Comparison of ENCODE assay signal across 8 cellular contexts in genomic region chr15:90954712-90955671, GRCh38. TPM values are rescaled to one million over a fixed set of nuclear protein-coding genes. Genes with fewer than 3 reads are reported as not detected.
A peak's percentile ranks its signal among the peaks of the same experiment; 100 is the strongest.
DNase-seq lines count a peak whose midpoint lies in the region; ATAC-seq, FAIRE-seq and TF ChIP-seq lines count a peak whose summit lies in the region.

Gene RCCD1, plus strand, starts transcription at chr15:90954884. Its CDS starts 1,851 bp downstream, at chr15:90956735.

- peaks cover 1% of the 10 kb centered on the region for H3K36me3 ChIP-seq in Caco-2 (ENCODE audit: control insufficient read depth, insufficient read depth, low read length)

- peak within 1 kb of the TSS; percentile 99 for H3K4me3 ChIP-seq in Caco-2 (ENCODE audit: low read depth, low read length)

- H3K27ac Mint-ChIP-seq in Caco-2 (ENCODE audit: unreplicated experiment) (peak within 1 kb of the TSS; percentile 87), naive B cell (peak within 1 kb of the TSS; percentile 85 to 98 (median 96))
- peak within 1 kb of the TSS; percentile 90 for H3K27ac Mint-ChIP-seq in activated T-helper 1 cell treated with anti-CD3 and anti-CD28 coated beads, Interleukin-12 subunit alpha, Interleukin-12 subunit beta, Interleukin-2, Interleukin-4 antibody, amounts not matched to agents 30 ng/mL and 10 ng/mL and 1 ng/mL, durations not matched to agents 14 hours and 24 hours and 36 hours
- H3K27ac Mint-ChIP-seq in stimulated activated effector memory CD8-positive, alpha-beta T cell treated with anti-CD3 and anti-CD28 coated beads, Interleukin-12 subunit alpha, Interleukin-12 subunit beta, amount 100 ng/mL, for 72 hours = peak within 1 kb of the TSS; percentile 96

- intact Hi-C loops in Caco-2 (cut with micrococcal nuclease; ENCODE audit: unreplicated experiment) = loop anchor here (2.0 to 5.0 kb wide), 2 partner anchors 20 to 37 kb away; partner anchors contain the start of genes PRC1 and UNC45A
- intact Hi-C loops in activated T-helper 1 cell treated with anti-CD3 and anti-CD28 coated beads, Interleukin-12 subunit alpha, Interleukin-12 subunit beta, Interleukin-2, Interleukin-4 antibody, amounts not matched to agents 30 ng/mL and 10 ng/mL and 1 ng/mL, durations not matched to agents 14 hours and 24 hours and 36 hours (cut with micrococcal nuclease) = loop anchor here (1.0 to 10.0 kb wide), 5 partner anchors 20 to 1620 kb away; partner anchors contain the start of genes POLG, PRC1, UNC45A and VPS33B

- H3K4me1 Mint-ChIP-seq in Caco-2 (ENCODE audit: low read depth, unreplicated experiment) (peaks cover 9% of the 10 kb centered on the region), naive B cell (peaks cover 10 to 20% (median 17%) of the 10 kb centered on the region in 3 donors)
- peaks cover 24% of the 10 kb centered on the region for H3K4me1 Mint-ChIP-seq in activated T-helper 1 cell treated with anti-CD3 and anti-CD28 coated beads, Interleukin-12 subunit alpha, Interleukin-12 subunit beta, Interleukin-2, Interleukin-4 antibody, amounts not matched to agents 30 ng/mL and 10 ng/mL and 1 ng/mL, durations not matched to agents 14 hours and 24 hours and 36 hours (ENCODE audit: low read depth)
- peaks cover 16% of the 10 kb centered on the region for H3K4me1 Mint-ChIP-seq in stimulated activated effector memory CD8-positive, alpha-beta T cell treated with anti-CD3 and anti-CD28 coated beads, Interleukin-12 subunit alpha, Interleukin-12 subunit beta, amount 100 ng/mL, for 72 hours

- no TSS peak for BruUV-seq in Caco-2 (replicated peaks; lab: Mats Ljungman, UMichigan)

- POLR2A ChIA-PET in Caco-2 (lab: Charles Lee) = interaction anchor here (0.5 to 2.1 kb wide), 14 partner anchors 12 to 1935 kb away, joined by 3 to 24 read pairs (median 4); partner anchors contain the start of genes BLM, HDDC3 and UNC45A

- no peak for FAIRE-seq in RCC 7860 (lab: Jason Lieb, UNC)

- peak; percentile 95 for ATAC-seq in GM21447 (IDR thresholded peaks at IDR 0.05; ENCODE audit: unreplicated experiment)
- ATAC-seq in naive B cell (ENCODE audit: low read depth in 2 of 2) = peak; percentile 92 to 96
- peak; percentile 96 for ATAC-seq in stimulated activated effector memory CD8-positive, alpha-beta T cell treated with anti-CD3 and anti-CD28 coated beads, Interleukin-12 subunit alpha, Interleukin-12 subunit beta, amount 100 ng/mL, for 72 hours

- H3K27me3 Mint-ChIP-seq in Caco-2 (ENCODE audit: insufficient read depth, unreplicated experiment) (no peaks in the 10 kb centered on the region), naive B cell (no peaks in the 10 kb centered on the region)
- H3K27me3 Mint-ChIP-seq in activated T-helper 1 cell treated with anti-CD3 and anti-CD28 coated beads, Interleukin-12 subunit alpha, Interleukin-12 subunit beta, Interleukin-2, Interleukin-4 antibody, amounts not matched to agents 30 ng/mL and 10 ng/mL and 1 ng/mL, durations not matched to agents 14 hours and 24 hours and 36 hours (ENCODE audit: insufficient read depth) = no peaks in the 10 kb centered on the region

- no peaks in the 10 kb centered on the region for H3K27me3 ChIP-seq in Caco-2 (replicated peaks; ENCODE audit: control insufficient read depth, insufficient read depth, low read length)

- H3K4me1 ChIP-seq in Caco-2 = peaks cover 4% of the 10 kb centered on the region

- H3K9me3 Mint-ChIP-seq in Caco-2 (ENCODE audit: unreplicated experiment) = no peaks in the 10 kb centered on the region
- H3K9me3 Mint-ChIP-seq in activated T-helper 1 cell treated with anti-CD3 and anti-CD28 coated beads, Interleukin-12 subunit alpha, Interleukin-12 subunit beta, Interleukin-2, Interleukin-4 antibody, amounts not matched to agents 30 ng/mL and 10 ng/mL and 1 ng/mL, durations not matched to agents 14 hours and 24 hours and 36 hours = no peaks in the 10 kb centered on the region
- H3K9me3 Mint-ChIP-seq in naive B cell = no peaks in the 10 kb centered on the region
- no peaks in the 10 kb centered on the region for H3K9me3 Mint-ChIP-seq in stimulated activated effector memory CD8-positive, alpha-beta T cell treated with anti-CD3 and anti-CD28 coated beads, Interleukin-12 subunit alpha, Interleukin-12 subunit beta, amount 100 ng/mL, for 72 hours

- CTCF ChIA-PET in Caco-2 (lab: Charles Lee) = interaction anchor here (0.6 to 2.5 kb wide), 7 partner anchors 20 to 317 kb away, joined by 3 to 12 read pairs (median 3); partner anchors contain the start of genes HDDC3 and UNC45A

- TF ChIP-seq CTCF in Caco-2 (IDR thresholded peaks at IDR 0.05; ENCODE audit: insufficient read depth in 1 of 2, low read depth in 1 of 2, low read length in 1 of 2, severe bottlenecking in 1 of 2, unreplicated experiment in 1 of 2) = no peak

- peaks cover 55% of the 10 kb centered on the region for H3K36me3 Mint-ChIP-seq in Caco-2 (ENCODE audit: insufficient read depth, unreplicated experiment)
- peaks cover 32% of the 10 kb centered on the region for H3K36me3 Mint-ChIP-seq in activated T-helper 1 cell treated with anti-CD3 and anti-CD28 coated beads, Interleukin-12 subunit alpha, Interleukin-12 subunit beta, Interleukin-2, Interleukin-4 antibody, amounts not matched to agents 30 ng/mL and 10 ng/mL and 1 ng/mL, durations not matched to agents 14 hours and 24 hours and 36 hours (ENCODE audit: low read depth)
- H3K36me3 Mint-ChIP-seq in naive B cell = peaks cover 5 to 8% of the 10 kb centered on the region in 2 donors
- H3K36me3 Mint-ChIP-seq in stimulated activated effector memory CD8-positive, alpha-beta T cell treated with anti-CD3 and anti-CD28 coated beads, Interleukin-12 subunit alpha, Interleukin-12 subunit beta, amount 100 ng/mL, for 72 hours = peaks cover 72% of the 10 kb centered on the region

- no peaks in the 10 kb centered on the region for H3K9me3 ChIP-seq in Caco-2

- DNase-seq in Caco-2 (peak; percentile 96 to 97), HuH-7 (ENCODE audit: low spot score) (peak; percentile 100), RCC 7860 (ENCODE audit: low spot score) (peak; percentile 81), fibroblast of gingiva (ENCODE audit: low read depth) (peak; percentile 92), naive B cell (peak; percentile 88)
- DNase-seq in activated T-helper 1 cell treated with anti-CD3 and anti-CD28 coated beads, Interleukin-12 subunit alpha, Interleukin-12 subunit beta, Interleukin-2, Interleukin-4 antibody, amounts not matched to agents 30 ng/mL and 10 ng/mL and 1 ng/mL, durations not matched to agents 14 hours and 24 hours and 36 hours (ENCODE audit: low spot score) = peak; percentile 90
- peak; percentile 77 to 95 for DNase-seq in stimulated activated effector memory CD8-positive, alpha-beta T cell treated with anti-CD3 and anti-CD28 coated beads, Interleukin-12 subunit alpha, Interleukin-12 subunit beta, amount 100 ng/mL, for 72 hours (ENCODE audit: low spot score in 2 of 2)

- H3K4me3 Mint-ChIP-seq in Caco-2 (ENCODE audit: unreplicated experiment) (peak within 1 kb of the TSS; percentile 76), naive B cell (peak within 1 kb of the TSS; percentile 78 to 94 (median 90))
- H3K4me3 Mint-ChIP-seq in activated T-helper 1 cell treated with anti-CD3 and anti-CD28 coated beads, Interleukin-12 subunit alpha, Interleukin-12 subunit beta, Interleukin-2, Interleukin-4 antibody, amounts not matched to agents 30 ng/mL and 10 ng/mL and 1 ng/mL, durations not matched to agents 14 hours and 24 hours and 36 hours = peak within 1 kb of the TSS; percentile 90
- peak within 1 kb of the TSS; percentile 79 for H3K4me3 Mint-ChIP-seq in stimulated activated effector memory CD8-positive, alpha-beta T cell treated with anti-CD3 and anti-CD28 coated beads, Interleukin-12 subunit alpha, Interleukin-12 subunit beta, amount 100 ng/mL, for 72 hours

RNA-seq across cellular contexts. Expression of gene RCCD1, which starts in this region (rescaled TPM):
- 26.1 and 29.6 TPM in 2 replicates for total RNA-seq in Caco-2 (2022)
- total RNA-seq in activated T-helper 1 cell treated with anti-CD3 and anti-CD28 coated beads, Interleukin-12 subunit alpha, Interleukin-12 subunit beta, Interleukin-2, Interleukin-4 antibody, amounts not matched to agents 30 ng/mL and 10 ng/mL and 1 ng/mL, durations not matched to agents 14 hours and 24 hours and 36 hours = 26.4 and 27.2 TPM in 2 replicates
- polyA plus RNA-seq in naive B cell (ENCODE audit: low read depth in 6 of 6) = 1 to 10 TPM; 4.0 to 6.6 (median 5.2) TPM

Comparison
In these comparisons a context has a peak if more than half of its experiments do, and no peak if none do; other contexts are left out.
1. Peak in every context shown above with its lines: DNase-seq, ATAC-seq and H3K4me3 ChIP-seq.